Comparison of ENCODE assay signal across 14 cellular contexts in genomic region chr4:22471419-22471818, GRCh38.
"Had no signal": no experiment of that assay in that cellular context is flagged by ENCODE, and none has a peak within 500 bp of the region (broad histone marks: within the 10 kb centered on the region; RNA-seq: fewer than 3 reads in every experiment).

No MANE protein-coding gene starts in this region.

- H3K36me3 ChIP-seq: pancreas had no signal

- DNase-seq: activated CD4-positive, alpha-beta T cell treated with anti-CD3 and anti-CD28 coated beads, Interleukin-2, amount 50 U/mL, for 4 hours; activated gamma-delta T cell treated with Interleukin-2 at 50 U/mL for 16 hours; effector memory CD8-positive, alpha-beta T cell; glutamatergic neuron; mesendoderm; naive thymus-derived CD8-positive, alpha-beta T cell; pancreas; stimulated activated CD4-positive, alpha-beta T cell treated with anti-CD3 and anti-CD28 coated beads, Interleukin-12 subunit alpha, Interleukin-12 subunit beta, amount 100 ng/mL, for 4 hours; stimulated activated CD4-positive, alpha-beta T cell treated with anti-CD3 and anti-CD28 coated beads, Interleukin-1b, Interleukin-23, amount 100 ng/mL, for 48 hours; stimulated activated CD8-positive, alpha-beta memory T cell treated with anti-CD3 and anti-CD28 coated beads, Interleukin-4, amount 100 ng/mL, for 48 hours; stimulated activated naive CD4-positive, alpha-beta T cell; WERI-Rb-1 had no signal

- H3K27ac ChIP-seq: pancreas, WERI-Rb-1 had no signal

- H3K9me3 ChIP-seq: pancreas had no signal

- H3K27ac Mint-ChIP-seq: activated naive CD8-positive, alpha-beta T cell; activated T-helper 1 cell treated with anti-CD3 and anti-CD28 coated beads, Interleukin-12 subunit alpha, Interleukin-12 subunit beta, Interleukin-2, Interleukin-4 antibody, amounts not matched to agents 30 ng/mL and 10 ng/mL and 1 ng/mL, durations not matched to agents 14 hours and 24 hours and 36 hours; effector memory CD8-positive, alpha-beta T cell had no signal

- H3K27me3 ChIP-seq: pancreas had no signal

- H3K4me3 Mint-ChIP-seq: activated naive CD8-positive, alpha-beta T cell; activated T-helper 1 cell treated with anti-CD3 and anti-CD28 coated beads, Interleukin-12 subunit alpha, Interleukin-12 subunit beta, Interleukin-2, Interleukin-4 antibody, amounts not matched to agents 30 ng/mL and 10 ng/mL and 1 ng/mL, durations not matched to agents 14 hours and 24 hours and 36 hours; effector memory CD8-positive, alpha-beta T cell; naive thymus-derived CD8-positive, alpha-beta T cell had no signal

- H3K4me3 ChIP-seq: pancreas had no signal

- H3K27me3 Mint-ChIP-seq: activated naive CD8-positive, alpha-beta T cell; effector memory CD8-positive, alpha-beta T cell; naive thymus-derived CD8-positive, alpha-beta T cell had no signal

- H3K4me1 Mint-ChIP-seq: naive thymus-derived CD8-positive, alpha-beta T cell had no signal

- H3K9me3 Mint-ChIP-seq: activated T-helper 1 cell treated with anti-CD3 and anti-CD28 coated beads, Interleukin-12 subunit alpha, Interleukin-12 subunit beta, Interleukin-2, Interleukin-4 antibody, amounts not matched to agents 30 ng/mL and 10 ng/mL and 1 ng/mL, durations not matched to agents 14 hours and 24 hours and 36 hours; naive thymus-derived CD8-positive, alpha-beta T cell had no signal

- ATAC-seq: effector memory CD8-positive, alpha-beta T cell; naive thymus-derived CD8-positive, alpha-beta T cell; pancreas had no signal
